7 cellular contexts compared by ENCODE assay signal in the genomic region with DNA sequence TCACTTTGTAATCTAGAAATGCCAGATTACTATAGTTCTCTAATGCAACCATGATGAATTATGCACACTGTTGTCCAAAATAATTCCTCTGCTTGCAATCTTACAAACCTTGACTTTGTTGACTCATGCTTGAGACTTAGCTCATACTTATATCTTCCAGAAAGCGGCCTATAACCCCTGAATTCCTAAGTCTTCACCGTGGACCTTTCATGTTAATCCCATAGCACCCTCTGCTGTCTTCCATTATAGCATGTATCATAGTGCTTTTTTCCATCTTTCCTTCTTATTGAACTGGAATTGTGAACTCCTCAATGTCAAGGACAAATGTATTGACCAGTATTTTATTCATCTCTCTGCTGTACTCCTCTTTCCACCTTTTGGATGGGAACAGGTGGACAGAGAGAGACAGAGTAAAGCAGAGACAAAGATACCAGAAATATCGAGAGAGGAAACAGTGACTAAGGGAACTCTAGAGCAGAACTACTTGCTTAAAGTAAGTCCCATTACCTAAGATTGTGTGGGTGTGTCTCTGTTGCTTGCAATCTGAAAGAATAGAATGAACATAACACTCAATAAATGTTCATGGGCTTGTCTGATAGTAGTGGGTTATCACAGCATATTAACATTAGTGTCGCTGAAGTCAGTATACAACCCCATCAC.
A peak's percentile ranks its signal among the peaks of the same experiment; 100 is the strongest.
DNase-seq lines count a peak whose midpoint lies in the region; ATAC-seq and TF ChIP-seq lines count a peak whose summit lies in the region.

No MANE protein-coding gene starts in this region.

- no peaks in the 10 kb centered on the region for H3K27me3 ChIP-seq in thoracic aorta (replicated peaks; ENCODE audit: insufficient read depth)

- H3K27ac ChIP-seq in thoracic aorta = no peak overlapping the region

- H3K27me3 Mint-ChIP-seq in activated CD4-positive, alpha-beta memory T cell treated with anti-CD3 and anti-CD28 coated beads, Interleukin-2, amount 10 ng/mL, durations not matched to agents 7 days and 5 days = no peaks in the 10 kb centered on the region

- no peaks in the 10 kb centered on the region for H3K36me3 Mint-ChIP-seq in activated CD4-positive, alpha-beta memory T cell treated with anti-CD3 and anti-CD28 coated beads, Interleukin-2, amount 10 ng/mL, durations not matched to agents 7 days and 5 days (ENCODE audit: low read depth)

- H3K9me3 Mint-ChIP-seq in activated CD4-positive, alpha-beta memory T cell treated with anti-CD3 and anti-CD28 coated beads, Interleukin-2, amount 10 ng/mL, durations not matched to agents 7 days and 5 days = peaks cover 14% of the 10 kb centered on the region

- peak; percentile 92 for ATAC-seq in SK-N-SH treated with all-trans-retinoic acid at 6 μM for 48 hours
- peak; percentile 61 to 89 for ATAC-seq in left cardiac atrium
- no peak for ATAC-seq in thoracic aorta (ENCODE audit: insufficient number of reproducible peaks, low FRiP score, low read depth)
- ATAC-seq in HG03175 (IDR thresholded peaks at IDR 0.05; ENCODE audit: unreplicated experiment) = no peak

- peaks cover 10% of the 10 kb centered on the region in 2 donors for H3K4me1 ChIP-seq in thoracic aorta (ENCODE audit: control insufficient read depth in 1 of 2, low read depth in 2 of 2)

- peak; percentile 50 for TF ChIP-seq CTCF in thoracic aorta (IDR thresholded peaks at IDR 0.05)

- no peak overlapping the region for H3K27ac Mint-ChIP-seq in activated CD4-positive, alpha-beta memory T cell treated with anti-CD3 and anti-CD28 coated beads, Interleukin-2, amount 10 ng/mL, durations not matched to agents 7 days and 5 days

- POLR2A ChIA-PET in activated CD4-positive, alpha-beta memory T cell treated with anti-CD3 and anti-CD28 coated beads, Interleukin-2, amount 10 ng/mL, durations not matched to agents 7 days and 5 days (lab: Charles Lee) = no interaction called here

- CTCF ChIA-PET in activated CD4-positive, alpha-beta memory T cell treated with anti-CD3 and anti-CD28 coated beads, Interleukin-2, amount 10 ng/mL, durations not matched to agents 7 days and 5 days (lab: Charles Lee) = no interaction called here

- no peaks in the 10 kb centered on the region for H3K4me1 Mint-ChIP-seq in activated CD4-positive, alpha-beta memory T cell treated with anti-CD3 and anti-CD28 coated beads, Interleukin-2, amount 10 ng/mL, durations not matched to agents 7 days and 5 days

- intact Hi-C loops in left cardiac atrium (cut with DNase I) = loop anchor here (2.0 to 10.0 kb wide), 2 partner anchors 160 to 162 kb away; no protein-coding TSS in a partner anchor

- no peak overlapping the region for H3K4me3 ChIP-seq in thoracic aorta

- no peak overlapping the region for H3K4me3 Mint-ChIP-seq in activated CD4-positive, alpha-beta memory T cell treated with anti-CD3 and anti-CD28 coated beads, Interleukin-2, amount 10 ng/mL, durations not matched to agents 7 days and 5 days

- H3K9me3 ChIP-seq in thoracic aorta = no peaks in the 10 kb centered on the region

- DNase-seq in HT1080 (ENCODE audit: low read depth) = peak; percentile 79
- DNase-seq in left cardiac atrium = no peak
- no peak for DNase-seq in thoracic aorta (ENCODE audit: low spot score)
- no peak for DNase-seq in activated CD4-positive, alpha-beta memory T cell treated with anti-CD3 and anti-CD28 coated beads, Interleukin-2, amount 10 ng/mL, durations not matched to agents 7 days and 5 days
- no peak for DNase-seq in activated CD4-positive, CD25-positive, alpha-beta regulatory T cell treated with anti-CD3 and anti-CD28 coated beads, Interleukin-2, amount 50 U/mL, for 72 hours

- H3K36me3 ChIP-seq in thoracic aorta = no peaks in the 10 kb centered on the region

TF ChIP-seq in SK-N-SH treated with all-trans-retinoic acid at 6 μM for 48 hours, 23 proteins besides CTCF, POLR2A, EP300 and RAD21:
- TF ChIP-seq, protein P1, sequence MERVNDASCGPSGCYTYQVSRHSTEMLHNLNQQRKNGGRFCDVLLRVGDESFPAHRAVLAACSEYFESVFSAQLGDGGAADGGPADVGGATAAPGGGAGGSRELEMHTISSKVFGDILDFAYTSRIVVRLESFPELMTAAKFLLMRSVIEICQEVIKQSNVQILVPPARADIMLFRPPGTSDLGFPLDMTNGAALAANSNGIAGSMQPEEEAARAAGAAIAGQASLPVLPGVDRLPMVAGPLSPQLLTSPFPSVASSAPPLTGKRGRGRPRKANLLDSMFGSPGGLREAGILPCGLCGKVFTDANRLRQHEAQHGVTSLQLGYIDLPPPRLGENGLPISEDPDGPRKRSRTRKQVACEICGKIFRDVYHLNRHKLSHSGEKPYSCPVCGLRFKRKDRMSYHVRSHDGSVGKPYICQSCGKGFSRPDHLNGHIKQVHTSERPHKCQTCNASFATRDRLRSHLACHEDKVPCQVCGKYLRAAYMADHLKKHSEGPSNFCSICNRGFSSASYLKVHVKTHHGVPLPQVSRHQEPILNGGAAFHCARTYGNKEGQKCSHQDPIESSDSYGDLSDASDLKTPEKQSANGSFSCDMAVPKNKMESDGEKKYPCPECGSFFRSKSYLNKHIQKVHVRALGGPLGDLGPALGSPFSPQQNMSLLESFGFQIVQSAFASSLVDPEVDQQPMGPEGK (CRISPR knock-in tag; IDR thresholded peaks at IDR 0.05; ENCODE audit: borderline replicate concordance) = no peak
- no peak for TF ChIP-seq PPARA (CRISPR knock-in tag; IDR thresholded peaks at IDR 0.05; ENCODE audit: borderline replicate concordance)
- no peak for TF ChIP-seq ZFP3 (CRISPR knock-in tag; IDR thresholded peaks at IDR 0.05)
- TF ChIP-seq TOX (CRISPR knock-in tag; IDR thresholded peaks at IDR 0.05; ENCODE audit: borderline replicate concordance) = no peak

Comparison
In these comparisons a context has a peak if more than half of its experiments do, and no peak if none do; other contexts are left out.
1. ATAC-seq: peak in SK-N-SH treated with all-trans-retinoic acid at 6 μM for 48 hours (single experiment) and left cardiac atrium (2 of 2); none in thoracic aorta (single experiment) and HG03175 (single experiment).